Comparison of ENCODE assay signal across 28 cellular contexts in the genomic region with DNA sequence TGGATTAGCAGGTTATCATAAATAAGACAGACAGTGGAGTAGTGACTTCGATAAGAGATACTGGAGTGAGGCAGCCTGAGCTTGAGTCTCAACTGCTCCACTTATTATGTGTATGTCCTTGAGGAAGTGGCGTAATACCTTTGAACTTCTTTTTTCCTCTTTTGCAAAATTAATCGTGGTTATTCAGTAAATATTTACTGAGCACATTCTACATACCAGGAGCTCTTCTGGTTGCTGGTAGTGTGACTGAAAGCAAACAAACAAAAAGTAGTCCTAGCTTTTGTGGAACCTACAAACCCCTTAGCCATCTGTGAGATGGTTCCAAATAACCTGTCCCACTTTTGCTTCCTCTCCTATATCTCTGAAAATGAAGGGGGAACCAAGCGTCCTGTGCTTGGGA.
"Had no signal": no experiment of that assay in that cellular context is flagged by ENCODE, and none has a peak within 500 bp of the region (broad histone marks: within the 10 kb centered on the region; RNA-seq: fewer than 3 reads in every experiment).

No MANE protein-coding gene starts in this region.

- H3K4me1 ChIP-seq: colonic mucosa, esophagus muscularis mucosa, esophagus squamous epithelium, foreskin keratinocyte, gastrocnemius medialis, gastroesophageal sphincter, heart left ventricle, heart right ventricle had no signal

- ATAC-seq: effector memory CD8-positive, alpha-beta T cell; esophagus mucosa; foreskin keratinocyte; gastrocnemius medialis; gastroesophageal sphincter; heart left ventricle; heart right ventricle had no signal

- DNase-seq: colonic mucosa; cortex of kidney; dermis blood vessel endothelial cell; effector CD4-positive, alpha-beta T cell; effector CD8-positive, alpha-beta T cell; effector memory CD4-positive, alpha-beta T cell; effector memory CD8-positive, alpha-beta T cell; endodermal cell; erythroblast; esophagus squamous epithelium; foreskin fibroblast; foreskin keratinocyte; foreskin melanocyte; gastrocnemius medialis; glutamatergic neuron; head of caudate nucleus; heart left ventricle; heart right ventricle had no signal

- H3K36me3 ChIP-seq: colonic mucosa, esophagus muscularis mucosa, esophagus squamous epithelium, gastrocnemius medialis, gastroesophageal sphincter, heart left ventricle, heart right ventricle had no signal

- H3K4me3 ChIP-seq: colonic mucosa, coronary artery, dorsolateral prefrontal cortex, esophagus muscularis mucosa, esophagus squamous epithelium, gastrocnemius medialis, gastroesophageal sphincter, heart left ventricle, heart right ventricle had no signal

- H3K27ac ChIP-seq: colonic mucosa, coronary artery, epithelial cell of prostate, esophagus muscularis mucosa, esophagus squamous epithelium, foreskin keratinocyte, gastrocnemius medialis, gastroesophageal sphincter, heart left ventricle, heart right ventricle had no signal

- FAIRE-seq: colon, endometrium, endothelial cell of umbilical vein, frontal cortex had no signal

- H3K27me3 ChIP-seq: colonic mucosa had no signal

- H3K9me3 ChIP-seq: colonic mucosa, esophagus muscularis mucosa, esophagus squamous epithelium, gastrocnemius medialis, gastroesophageal sphincter, heart left ventricle, heart right ventricle had no signal
